ENCODE assay signal across 9 cellular contexts in the genomic region with DNA sequence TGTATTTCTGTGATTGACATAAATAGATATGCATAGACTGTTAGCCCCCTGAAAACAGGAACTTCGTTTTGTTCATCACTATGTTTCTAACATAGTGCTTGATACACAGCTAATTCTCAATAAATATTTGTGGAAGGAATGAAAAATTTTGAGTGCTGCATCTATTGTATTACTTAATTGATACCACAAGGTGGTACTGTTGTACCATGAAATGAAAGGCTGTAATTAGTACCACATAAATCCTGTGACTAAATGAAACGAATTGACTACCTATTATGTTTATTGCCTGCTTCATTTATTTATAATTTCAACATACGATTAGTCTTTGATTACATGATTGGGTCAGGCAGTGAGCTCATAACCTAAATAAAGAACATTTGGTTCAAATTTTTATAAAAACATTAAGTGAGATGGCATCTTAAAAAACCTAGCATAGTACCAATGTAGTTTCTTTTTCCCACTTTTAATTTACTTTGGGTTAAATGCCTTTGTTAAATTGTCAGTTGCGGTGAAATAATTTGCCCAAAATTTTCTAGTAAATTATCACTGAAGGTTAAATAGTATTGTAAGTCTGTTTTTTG. TPM values are rescaled to one million over a fixed set of nuclear protein-coding genes. Genes with fewer than 3 reads are reported as not detected.
DNase-seq lines count a peak whose midpoint lies in the region; ATAC-seq and TF ChIP-seq lines count a peak whose summit lies in the region.
"Had no signal": no experiment of that assay in that cellular context is flagged by ENCODE, and none has a peak within 500 bp of the region (broad histone marks: within the 10 kb centered on the region; RNA-seq: fewer than 3 reads in every experiment).

No MANE protein-coding gene starts in this region.

- no peaks in the 10 kb centered on the region for H3K27me3 ChIP-seq in WERI-Rb-1 (ENCODE audit: insufficient read depth, low read depth, severe bottlenecking)
- H3K27me3 ChIP-seq in right atrium auricular region: no peaks in the 10 kb centered on the region
- no peaks in the 10 kb centered on the region for H3K27me3 ChIP-seq in transverse colon

- intact Hi-C loops in transverse colon (cut with DNase I; ENCODE audit: low total_unique reads): no loop called here

- H3K36me3 ChIP-seq in WERI-Rb-1: peaks cover 6% of the 10 kb centered on the region; the same call in 1 of the 2 replicates
- no peaks in the 10 kb centered on the region for H3K36me3 ChIP-seq in right atrium auricular region
- H3K36me3 ChIP-seq in transverse colon: no peaks in the 10 kb centered on the region

- WGBS in transverse colon (ENCODE audit: low coverage in 1 of 2), 2 donors: 25 to 27% methylated on average over 4 of the region's 4 CpGs

- peak; percentile 66 for ATAC-seq in GM21528 (IDR thresholded peaks at IDR 0.05; ENCODE audit: low FRiP score, unreplicated experiment)
- ATAC-seq in HG02798 (IDR thresholded peaks at IDR 0.05; ENCODE audit: poor library complexity, unreplicated experiment): no peak
- no peak for ATAC-seq in GM21825 (IDR thresholded peaks at IDR 0.05; ENCODE audit: unreplicated experiment)

- no peak overlapping the region for H3K27ac ChIP-seq in WERI-Rb-1
- no peak overlapping the region for H3K27ac ChIP-seq in right atrium auricular region
- no peak overlapping the region for H3K27ac ChIP-seq in transverse colon

- DNase-seq in DMS53 (lab: John Stamatoyannopoulos, UW): peak; percentile 67
- peak; percentile 36 for DNase-seq in NCI-H1048 (lab: John Stamatoyannopoulos, UW)
- DNase-seq in WERI-Rb-1: no peak
- DNase-seq in right atrium auricular region (ENCODE audit: low spot score): no peak
- no peak for DNase-seq in transverse colon
- DNase-seq: T-cell had no signal

- H3K9me3 ChIP-seq in WERI-Rb-1 (ENCODE audit: severe bottlenecking) (no peaks in the 10 kb centered on the region), right atrium auricular region (no peaks in the 10 kb centered on the region), transverse colon (no peaks in the 10 kb centered on the region)

- no peak for TF ChIP-seq EP300 in transverse colon (IDR thresholded peaks at IDR 0.05; ENCODE audit: low read depth)

- TF ChIP-seq CTCF in WERI-Rb-1 (IDR thresholded peaks at IDR 0.05; ENCODE audit: low read depth, low read length): 0 out of 2 replicates have a peak, but pooled peaks have one; percentile 9
- TF ChIP-seq CTCF in right atrium auricular region (IDR thresholded peaks at IDR 0.05): peak; percentile 40 to 74
- peak; percentile 47 to 58 (median 57) for TF ChIP-seq CTCF in transverse colon (IDR thresholded peaks at IDR 0.05)

- in situ Hi-C loops in transverse colon (cut with MboI; ENCODE audit: low pct_ligation_motif_present in 1 of 4, low pct_unique_long_range_greater_than_20kb in 1 of 4, low sequenced_read_pairs in 3 of 4): loop anchor here (25.0 kb wide), 5 partner anchors 182 to 1482 kb away; no protein-coding TSS in a partner anchor

- no peak for TF ChIP-seq POLR2A in transverse colon (IDR thresholded peaks at IDR 0.05)

- no peak overlapping the region for H3K4me3 ChIP-seq in WERI-Rb-1 (ENCODE audit: low read depth, low read length)
- no peak overlapping the region for H3K4me3 ChIP-seq in right atrium auricular region
- H3K4me3 ChIP-seq in transverse colon: no peak overlapping the region

- H3K4me1 ChIP-seq in right atrium auricular region: no peaks in the 10 kb centered on the region
- no peaks in the 10 kb centered on the region for H3K4me1 ChIP-seq in transverse colon

RNA-seq across cellular contexts. Expression of gene TGFB2, which starts 15.0 kb away (rescaled TPM):
- total RNA-seq in right atrium auricular region: 1 to 10 TPM; 4.3 to 8.7 TPM
- total RNA-seq in transverse colon: 1 to 10 TPM in 2 of 4 donors, under 1 TPM in 2; 0.41 to 2.2 (median 1.1) TPM

RNA-seq across cellular contexts. Expression of gene RRP15, which starts 45.0 kb away (rescaled TPM):
- total RNA-seq in right atrium auricular region: 1 to 10 TPM; 5.3 to 6.2 TPM
- 1 to 10 TPM; 1.2 to 3.8 (median 2.0) TPM for total RNA-seq in transverse colon

Comparison
In these comparisons a context has a peak if more than half of its experiments do, and no peak if none do; other contexts are left out.
1. DNase-seq: peak in DMS53 (single experiment) and NCI-H1048 (single experiment); none in WERI-Rb-1 (single experiment), right atrium auricular region (single experiment) and transverse colon (single experiment).
2. Peak in every context shown above with its lines, with median percentiles within 50 percentile points of each other: CTCF ChIP-seq.